ENCODE assay signal across 1 cellular context in the genomic region with DNA sequence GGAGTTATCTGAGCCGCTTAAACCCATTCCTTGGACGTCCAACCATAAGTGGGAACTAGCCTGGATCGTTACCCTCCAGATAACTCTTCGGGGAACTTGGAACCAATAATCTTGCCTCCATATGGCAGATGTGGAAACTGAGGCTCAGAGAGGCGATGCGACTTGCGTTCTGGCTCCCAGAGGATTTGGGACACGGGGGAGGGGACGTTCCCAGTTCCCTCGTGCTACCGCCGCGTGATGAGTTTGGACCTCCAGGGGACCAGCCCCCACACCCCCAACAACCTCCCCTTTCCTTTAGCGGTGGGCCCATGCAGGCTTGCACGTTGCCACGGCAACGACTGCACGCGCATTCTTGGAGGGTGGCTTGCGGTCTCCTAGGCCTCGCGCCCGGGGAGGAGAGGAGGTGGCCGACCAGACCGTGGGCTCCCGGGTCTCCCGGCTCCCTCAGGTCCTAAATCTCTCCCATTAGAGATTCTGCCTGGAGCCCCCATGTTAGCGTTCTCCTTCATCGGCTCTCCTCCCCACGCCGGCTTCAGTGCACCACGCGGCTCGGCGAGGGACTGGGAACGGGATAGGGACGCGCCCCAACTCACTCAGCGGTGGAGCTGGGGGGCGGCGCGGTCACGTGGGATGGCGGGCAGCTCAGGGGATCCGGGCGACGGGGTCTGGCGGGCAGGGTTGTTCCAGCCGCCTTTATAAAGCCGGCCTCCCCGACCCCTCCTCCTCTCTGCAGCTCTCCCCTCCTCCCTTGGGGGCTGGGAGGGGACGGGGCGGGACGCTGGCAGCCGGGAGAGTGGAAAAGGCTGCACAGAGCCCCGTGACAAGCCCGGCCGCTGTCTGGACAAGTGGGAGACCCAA.
TF ChIP-seq lines count a peak whose summit lies in the region.

A gene with protein sequence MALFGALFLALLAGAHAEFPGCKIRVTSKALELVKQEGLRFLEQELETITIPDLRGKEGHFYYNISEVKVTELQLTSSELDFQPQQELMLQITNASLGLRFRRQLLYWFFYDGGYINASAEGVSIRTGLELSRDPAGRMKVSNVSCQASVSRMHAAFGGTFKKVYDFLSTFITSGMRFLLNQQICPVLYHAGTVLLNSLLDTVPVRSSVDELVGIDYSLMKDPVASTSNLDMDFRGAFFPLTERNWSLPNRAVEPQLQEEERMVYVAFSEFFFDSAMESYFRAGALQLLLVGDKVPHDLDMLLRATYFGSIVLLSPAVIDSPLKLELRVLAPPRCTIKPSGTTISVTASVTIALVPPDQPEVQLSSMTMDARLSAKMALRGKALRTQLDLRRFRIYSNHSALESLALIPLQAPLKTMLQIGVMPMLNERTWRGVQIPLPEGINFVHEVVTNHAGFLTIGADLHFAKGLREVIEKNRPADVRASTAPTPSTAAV (minus strand): TSS at position 670 of the 858 bp plus-strand sequence. CDS start 703 bp downstream, outside the sequence.

TF ChIP-seq in GM12878, 131 proteins besides CTCF, POLR2A, EP300 and RAD21 (continued from another document and continues in another):
- no peak for TF ChIP-seq SMARCA5 (IDR thresholded peaks at IDR 0.05)
- 0 out of 4 replicates have a peak, but pooled peaks of 1 of the 2 experiments have one; percentile 6 for TF ChIP-seq IKZF2 (IDR thresholded peaks at IDR 0.05)
- TF ChIP-seq WRNIP1 (IDR thresholded peaks at IDR 0.05; ENCODE audit: borderline replicate concordance, low read depth, low read length), result no peak
- no peak for TF ChIP-seq RBBP5 (conservative IDR thresholded peaks at IDR 0.05)
- no peak for TF ChIP-seq ZNF622 (IDR thresholded peaks at IDR 0.05)
- TF ChIP-seq IKZF1 (conservative IDR thresholded peaks at IDR 0.05), result 0 out of 2 replicates have a peak, but pooled peaks have one; percentile 37
- no peak for TF ChIP-seq FOXM1 (IDR thresholded peaks at IDR 0.05; ENCODE audit: low read depth, low read length)
- no peak for TF ChIP-seq POU2F2 (IDR thresholded peaks at IDR 0.05; ENCODE audit: borderline replicate concordance, low read depth, low read length)
- no peak for TF ChIP-seq BCL11A (IDR thresholded peaks at IDR 0.05; ENCODE audit: low read depth, low read length)
- TF ChIP-seq KAT2A (conservative IDR thresholded peaks at IDR 0.05; ENCODE audit: control insufficient read depth, low read depth, low read length), result no peak
- 0 out of 2 replicates have a peak, but pooled peaks have one; percentile 6 for TF ChIP-seq LARP7 (IDR thresholded peaks at IDR 0.05)
- TF ChIP-seq, protein P1, sequence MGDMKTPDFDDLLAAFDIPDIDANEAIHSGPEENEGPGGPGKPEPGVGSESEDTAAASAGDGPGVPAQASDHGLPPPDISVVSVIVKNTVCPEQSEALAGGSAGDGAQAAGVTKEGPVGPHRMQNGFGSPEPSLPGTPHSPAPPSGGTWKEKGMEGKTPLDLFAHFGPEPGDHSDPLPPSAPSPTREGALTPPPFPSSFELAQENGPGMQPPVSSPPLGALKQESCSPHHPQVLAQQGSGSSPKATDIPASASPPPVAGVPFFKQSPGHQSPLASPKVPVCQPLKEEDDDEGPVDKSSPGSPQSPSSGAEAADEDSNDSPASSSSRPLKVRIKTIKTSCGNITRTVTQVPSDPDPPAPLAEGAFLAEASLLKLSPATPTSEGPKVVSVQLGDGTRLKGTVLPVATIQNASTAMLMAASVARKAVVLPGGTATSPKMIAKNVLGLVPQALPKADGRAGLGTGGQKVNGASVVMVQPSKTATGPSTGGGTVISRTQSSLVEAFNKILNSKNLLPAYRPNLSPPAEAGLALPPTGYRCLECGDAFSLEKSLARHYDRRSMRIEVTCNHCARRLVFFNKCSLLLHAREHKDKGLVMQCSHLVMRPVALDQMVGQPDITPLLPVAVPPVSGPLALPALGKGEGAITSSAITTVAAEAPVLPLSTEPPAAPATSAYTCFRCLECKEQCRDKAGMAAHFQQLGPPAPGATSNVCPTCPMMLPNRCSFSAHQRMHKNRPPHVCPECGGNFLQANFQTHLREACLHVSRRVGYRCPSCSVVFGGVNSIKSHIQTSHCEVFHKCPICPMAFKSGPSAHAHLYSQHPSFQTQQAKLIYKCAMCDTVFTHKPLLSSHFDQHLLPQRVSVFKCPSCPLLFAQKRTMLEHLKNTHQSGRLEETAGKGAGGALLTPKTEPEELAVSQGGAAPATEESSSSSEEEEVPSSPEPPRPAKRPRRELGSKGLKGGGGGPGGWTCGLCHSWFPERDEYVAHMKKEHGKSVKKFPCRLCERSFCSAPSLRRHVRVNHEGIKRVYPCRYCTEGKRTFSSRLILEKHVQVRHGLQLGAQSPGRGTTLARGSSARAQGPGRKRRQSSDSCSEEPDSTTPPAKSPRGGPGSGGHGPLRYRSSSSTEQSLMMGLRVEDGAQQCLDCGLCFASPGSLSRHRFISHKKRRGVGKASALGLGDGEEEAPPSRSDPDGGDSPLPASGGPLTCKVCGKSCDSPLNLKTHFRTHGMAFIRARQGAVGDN (IDR thresholded peaks at IDR 0.05), result peak; percentile 37; the same call in 1 of the 2 replicates
- TF ChIP-seq MEF2A (IDR thresholded peaks at IDR 0.05; ENCODE audit: insufficient read depth, low read depth, low read length), result no peak
- no peak for TF ChIP-seq BRCA1 (IDR thresholded peaks at IDR 0.05; ENCODE audit: low read depth, low read length)
- no peak for TF ChIP-seq NFXL1 (IDR thresholded peaks at IDR 0.05; ENCODE audit: borderline replicate concordance)
- TF ChIP-seq MTA3 (IDR thresholded peaks at IDR 0.05; ENCODE audit: borderline replicate concordance, low read length), result no peak
- TF ChIP-seq MXI1 (IDR thresholded peaks at IDR 0.05; ENCODE audit: low read depth, low read length), result peak; percentile 64
- no peak for TF ChIP-seq PAX5 (IDR thresholded peaks at IDR 0.05; ENCODE audit: borderline replicate concordance, low read depth, low read length)
- TF ChIP-seq, protein P2, sequence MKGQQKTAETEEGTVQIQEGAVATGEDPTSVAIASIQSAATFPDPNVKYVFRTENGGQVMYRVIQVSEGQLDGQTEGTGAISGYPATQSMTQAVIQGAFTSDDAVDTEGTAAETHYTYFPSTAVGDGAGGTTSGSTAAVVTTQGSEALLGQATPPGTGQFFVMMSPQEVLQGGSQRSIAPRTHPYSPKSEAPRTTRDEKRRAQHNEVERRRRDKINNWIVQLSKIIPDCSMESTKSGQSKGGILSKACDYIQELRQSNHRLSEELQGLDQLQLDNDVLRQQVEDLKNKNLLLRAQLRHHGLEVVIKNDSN (IDR thresholded peaks at IDR 0.05; ENCODE audit: borderline replicate concordance, extremely low read length, insufficient read depth, low read depth, low read length), result peak; percentile 81
- no peak for TF ChIP-seq JUND (IDR thresholded peaks at IDR 0.05; ENCODE audit: low read depth, low read length)
- TF ChIP-seq STAT3 (IDR thresholded peaks at IDR 0.05; ENCODE audit: low read depth, low read length), result no peak
- TF ChIP-seq, protein P3, sequence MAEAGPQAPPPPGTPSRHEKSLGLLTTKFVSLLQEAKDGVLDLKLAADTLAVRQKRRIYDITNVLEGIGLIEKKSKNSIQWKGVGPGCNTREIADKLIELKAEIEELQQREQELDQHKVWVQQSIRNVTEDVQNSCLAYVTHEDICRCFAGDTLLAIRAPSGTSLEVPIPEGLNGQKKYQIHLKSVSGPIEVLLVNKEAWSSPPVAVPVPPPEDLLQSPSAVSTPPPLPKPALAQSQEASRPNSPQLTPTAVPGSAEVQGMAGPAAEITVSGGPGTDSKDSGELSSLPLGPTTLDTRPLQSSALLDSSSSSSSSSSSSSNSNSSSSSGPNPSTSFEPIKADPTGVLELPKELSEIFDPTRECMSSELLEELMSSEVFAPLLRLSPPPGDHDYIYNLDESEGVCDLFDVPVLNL (IDR thresholded peaks at IDR 0.05; ENCODE audit: low read depth, low read length), result no peak
- no peak for TF ChIP-seq RELA (IDR thresholded peaks at IDR 0.05; ENCODE audit: borderline replicate concordance, partially characterized antibody)
- TF ChIP-seq BHLHE40 (IDR thresholded peaks at IDR 0.05; ENCODE audit: borderline replicate concordance in 1 of 2, low read depth in 2 of 2, low read length in 1 of 2), result peak; percentile 5 to 52; a peak in 2 of 4 replicates
- TF ChIP-seq CREM (IDR thresholded peaks at IDR 0.05; ENCODE audit: low read depth), result peak; percentile 1; the same call in 1 of the 2 replicates
- no peak for TF ChIP-seq MEF2B (IDR thresholded peaks at IDR 0.05; ENCODE audit: partially characterized antibody, poor library complexity, severe bottlenecking)
- TF ChIP-seq BMI1 (IDR thresholded peaks at IDR 0.05; ENCODE audit: borderline replicate concordance), result peak; percentile 83
- TF ChIP-seq RCOR1 (conservative IDR thresholded peaks at IDR 0.05; ENCODE audit: low read depth, low read length), result no peak
- no peak for TF ChIP-seq DPF2 (IDR thresholded peaks at IDR 0.05)
- no peak for TF ChIP-seq EGR1 (IDR thresholded peaks at IDR 0.05; ENCODE audit: borderline replicate concordance in 1 of 2, low read depth in 2 of 2, low read length in 2 of 2)
- TF ChIP-seq CEBPB (IDR thresholded peaks at IDR 0.05; ENCODE audit: borderline replicate concordance in 1 of 2, low read depth in 2 of 2, low read length in 2 of 2), result no peak
- TF ChIP-seq, protein P4, sequence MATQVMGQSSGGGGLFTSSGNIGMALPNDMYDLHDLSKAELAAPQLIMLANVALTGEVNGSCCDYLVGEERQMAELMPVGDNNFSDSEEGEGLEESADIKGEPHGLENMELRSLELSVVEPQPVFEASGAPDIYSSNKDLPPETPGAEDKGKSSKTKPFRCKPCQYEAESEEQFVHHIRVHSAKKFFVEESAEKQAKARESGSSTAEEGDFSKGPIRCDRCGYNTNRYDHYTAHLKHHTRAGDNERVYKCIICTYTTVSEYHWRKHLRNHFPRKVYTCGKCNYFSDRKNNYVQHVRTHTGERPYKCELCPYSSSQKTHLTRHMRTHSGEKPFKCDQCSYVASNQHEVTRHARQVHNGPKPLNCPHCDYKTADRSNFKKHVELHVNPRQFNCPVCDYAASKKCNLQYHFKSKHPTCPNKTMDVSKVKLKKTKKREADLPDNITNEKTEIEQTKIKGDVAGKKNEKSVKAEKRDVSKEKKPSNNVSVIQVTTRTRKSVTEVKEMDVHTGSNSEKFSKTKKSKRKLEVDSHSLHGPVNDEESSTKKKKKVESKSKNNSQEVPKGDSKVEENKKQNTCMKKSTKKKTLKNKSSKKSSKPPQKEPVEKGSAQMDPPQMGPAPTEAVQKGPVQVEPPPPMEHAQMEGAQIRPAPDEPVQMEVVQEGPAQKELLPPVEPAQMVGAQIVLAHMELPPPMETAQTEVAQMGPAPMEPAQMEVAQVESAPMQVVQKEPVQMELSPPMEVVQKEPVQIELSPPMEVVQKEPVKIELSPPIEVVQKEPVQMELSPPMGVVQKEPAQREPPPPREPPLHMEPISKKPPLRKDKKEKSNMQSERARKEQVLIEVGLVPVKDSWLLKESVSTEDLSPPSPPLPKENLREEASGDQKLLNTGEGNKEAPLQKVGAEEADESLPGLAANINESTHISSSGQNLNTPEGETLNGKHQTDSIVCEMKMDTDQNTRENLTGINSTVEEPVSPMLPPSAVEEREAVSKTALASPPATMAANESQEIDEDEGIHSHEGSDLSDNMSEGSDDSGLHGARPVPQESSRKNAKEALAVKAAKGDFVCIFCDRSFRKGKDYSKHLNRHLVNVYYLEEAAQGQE (IDR thresholded peaks at IDR 0.05; ENCODE audit: low read depth, low read length), result no peak
- TF ChIP-seq, protein P5, sequence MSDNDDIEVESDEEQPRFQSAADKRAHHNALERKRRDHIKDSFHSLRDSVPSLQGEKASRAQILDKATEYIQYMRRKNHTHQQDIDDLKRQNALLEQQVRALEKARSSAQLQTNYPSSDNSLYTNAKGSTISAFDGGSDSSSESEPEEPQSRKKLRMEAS (IDR thresholded peaks at IDR 0.05; ENCODE audit: low read depth, low read length), result no peak
- TF ChIP-seq ETV6 (conservative IDR thresholded peaks at IDR 0.05 in 1 of 2, IDR thresholded peaks at IDR 0.05 in 1 of 2; ENCODE audit: borderline replicate concordance in 1 of 2, low read depth in 1 of 2), result no peak
- TF ChIP-seq, protein P6, sequence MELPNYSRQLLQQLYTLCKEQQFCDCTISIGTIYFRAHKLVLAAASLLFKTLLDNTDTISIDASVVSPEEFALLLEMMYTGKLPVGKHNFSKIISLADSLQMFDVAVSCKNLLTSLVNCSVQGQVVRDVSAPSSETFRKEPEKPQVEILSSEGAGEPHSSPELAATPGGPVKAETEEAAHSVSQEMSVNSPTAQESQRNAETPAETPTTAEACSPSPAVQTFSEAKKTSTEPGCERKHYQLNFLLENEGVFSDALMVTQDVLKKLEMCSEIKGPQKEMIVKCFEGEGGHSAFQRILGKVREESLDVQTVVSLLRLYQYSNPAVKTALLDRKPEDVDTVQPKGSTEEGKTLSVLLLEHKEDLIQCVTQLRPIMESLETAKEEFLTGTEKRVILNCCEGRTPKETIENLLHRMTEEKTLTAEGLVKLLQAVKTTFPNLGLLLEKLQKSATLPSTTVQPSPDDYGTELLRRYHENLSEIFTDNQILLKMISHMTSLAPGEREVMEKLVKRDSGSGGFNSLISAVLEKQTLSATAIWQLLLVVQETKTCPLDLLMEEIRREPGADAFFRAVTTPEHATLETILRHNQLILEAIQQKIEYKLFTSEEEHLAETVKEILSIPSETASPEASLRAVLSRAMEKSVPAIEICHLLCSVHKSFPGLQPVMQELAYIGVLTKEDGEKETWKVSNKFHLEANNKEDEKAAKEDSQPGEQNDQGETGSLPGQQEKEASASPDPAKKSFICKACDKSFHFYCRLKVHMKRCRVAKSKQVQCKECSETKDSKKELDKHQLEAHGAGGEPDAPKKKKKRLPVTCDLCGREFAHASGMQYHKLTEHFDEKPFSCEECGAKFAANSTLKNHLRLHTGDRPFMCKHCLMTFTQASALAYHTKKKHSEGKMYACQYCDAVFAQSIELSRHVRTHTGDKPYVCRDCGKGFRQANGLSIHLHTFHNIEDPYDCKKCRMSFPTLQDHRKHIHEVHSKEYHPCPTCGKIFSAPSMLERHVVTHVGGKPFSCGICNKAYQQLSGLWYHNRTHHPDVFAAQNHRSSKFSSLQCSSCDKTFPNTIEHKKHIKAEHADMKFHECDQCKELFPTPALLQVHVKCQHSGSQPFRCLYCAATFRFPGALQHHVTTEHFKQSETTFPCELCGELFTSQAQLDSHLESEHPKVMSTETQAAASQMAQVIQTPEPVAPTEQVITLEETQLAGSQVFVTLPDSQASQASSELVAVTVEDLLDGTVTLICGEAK (IDR thresholded peaks at IDR 0.05; ENCODE audit: borderline replicate concordance), result peak; percentile 32; the same call in 1 of the 2 replicates
- TF ChIP-seq, protein P7, sequence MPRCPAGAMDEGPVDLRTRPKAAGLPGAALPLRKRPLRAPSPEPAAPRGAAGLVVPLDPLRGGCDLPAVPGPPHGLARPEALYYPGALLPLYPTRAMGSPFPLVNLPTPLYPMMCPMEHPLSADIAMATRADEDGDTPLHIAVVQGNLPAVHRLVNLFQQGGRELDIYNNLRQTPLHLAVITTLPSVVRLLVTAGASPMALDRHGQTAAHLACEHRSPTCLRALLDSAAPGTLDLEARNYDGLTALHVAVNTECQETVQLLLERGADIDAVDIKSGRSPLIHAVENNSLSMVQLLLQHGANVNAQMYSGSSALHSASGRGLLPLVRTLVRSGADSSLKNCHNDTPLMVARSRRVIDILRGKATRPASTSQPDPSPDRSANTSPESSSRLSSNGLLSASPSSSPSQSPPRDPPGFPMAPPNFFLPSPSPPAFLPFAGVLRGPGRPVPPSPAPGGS (IDR thresholded peaks at IDR 0.05; ENCODE audit: borderline replicate concordance, insufficient read depth, low read depth, low read length, poor library complexity, severe bottlenecking), result no peak
